In the genomic region with DNA sequence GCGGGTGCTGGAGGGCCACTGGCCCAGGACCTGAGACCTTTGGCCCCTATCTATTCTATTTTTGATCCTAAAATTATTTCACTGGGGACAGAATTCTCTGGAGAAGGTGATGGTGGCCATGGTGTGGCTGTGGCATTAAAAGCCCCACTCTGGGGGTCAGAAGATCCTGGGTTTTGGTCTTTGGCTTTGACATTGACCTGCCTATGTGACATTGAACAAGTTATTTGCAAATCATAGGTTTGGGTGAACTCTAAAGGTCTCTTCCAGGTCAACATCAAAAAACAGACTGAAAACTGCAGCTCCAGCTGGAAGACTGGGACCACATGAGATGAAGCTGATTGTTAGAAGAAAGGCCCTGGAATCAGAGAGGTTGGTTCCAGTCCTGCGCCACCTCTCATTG, we compare ENCODE assay signal across 30 cellular contexts. TPM values are rescaled to one million over a fixed set of nuclear protein-coding genes. Genes with fewer than 3 reads are reported as not detected.
"Had no signal": no experiment of that assay in that cellular context is flagged by ENCODE, and none has a peak within 500 bp of the region (broad histone marks: within the 10 kb centered on the region; RNA-seq: fewer than 3 reads in every experiment).

No MANE protein-coding gene starts in this region.

- H3K4me2 ChIP-seq: KMS-11, PC-9 had no signal

- H3K9me3 ChIP-seq: ascending aorta, SJCRH30 had no signal

- H3K27ac Mint-ChIP-seq: activated CD4-positive, alpha-beta T cell treated with anti-CD3 and anti-CD28 coated beads, Interleukin-2, amount 10 ng/mL, durations not matched to agents 7 days and 5 days; activated CD8-positive, alpha-beta T cell treated with anti-CD3 and anti-CD28 coated beads, Interleukin-2, amount 10 ng/mL, durations not matched to agents 7 days and 5 days; activated naive CD4-positive, alpha-beta T cell treated with anti-CD3 and anti-CD28 coated beads, Interleukin-2, amount 50 U/mL, for 24 hours; activated naive CD8-positive, alpha-beta T cell treated with anti-CD3 and anti-CD28 coated beads, Interleukin-2, amount 10 ng/mL, durations not matched to agents 7 days and 5 days; activated T-cell treated with anti-CD3 and anti-CD28 coated beads, Interleukin-2, amount 50 U/mL, for 24 hours; activated T-helper 2 cell treated with anti-CD3 and anti-CD28 coated beads, Interferon-gamma antibody, Interleukin-2, Interleukin-4, amounts not matched to agents 10 μg/mL and 5 μg/mL and 100 μg/mL, durations not matched to agents 14 hours and 24 hours and 36 hours had no signal

- H3K27me3 ChIP-seq: SJCRH30 had no signal

- H3K27ac ChIP-seq: ascending aorta, cardiac muscle cell, KMS-11, PC-9, SJCRH30, SK-N-MC had no signal

- ATAC-seq: activated CD8-positive, alpha-beta T cell treated with anti-CD3 and anti-CD28 coated beads, Interleukin-2, amount 10 ng/mL, durations not matched to agents 7 days and 5 days had no signal

- FAIRE-seq: RCC 7860 had no signal

- H3K4me3 ChIP-seq: ascending aorta, cardiac muscle cell, PC-9, SJCRH30, SK-N-MC had no signal

- H3K4me3 Mint-ChIP-seq: activated CD4-positive, alpha-beta T cell treated with anti-CD3 and anti-CD28 coated beads, Interleukin-2, amount 10 ng/mL, durations not matched to agents 7 days and 5 days; activated CD8-positive, alpha-beta T cell treated with anti-CD3 and anti-CD28 coated beads, Interleukin-2, amount 10 ng/mL, durations not matched to agents 7 days and 5 days; activated naive CD4-positive, alpha-beta T cell treated with anti-CD3 and anti-CD28 coated beads, Interleukin-2, amount 50 U/mL, for 24 hours; activated naive CD8-positive, alpha-beta T cell treated with anti-CD3 and anti-CD28 coated beads, Interleukin-2, amount 10 ng/mL, durations not matched to agents 7 days and 5 days; activated T-cell treated with anti-CD3 and anti-CD28 coated beads, Interleukin-2, amount 50 U/mL, for 24 hours had no signal

- H3K9me3 Mint-ChIP-seq: activated CD4-positive, alpha-beta T cell treated with anti-CD3 and anti-CD28 coated beads, Interleukin-2, amount 10 ng/mL, durations not matched to agents 7 days and 5 days; activated naive CD4-positive, alpha-beta T cell treated with anti-CD3 and anti-CD28 coated beads, Interleukin-2, amount 50 U/mL, for 24 hours; activated naive CD8-positive, alpha-beta T cell treated with anti-CD3 and anti-CD28 coated beads, Interleukin-2, amount 10 ng/mL, durations not matched to agents 7 days and 5 days; activated T-cell treated with anti-CD3 and anti-CD28 coated beads, Interleukin-2, amount 50 U/mL, for 24 hours; activated T-helper 2 cell treated with anti-CD3 and anti-CD28 coated beads, Interferon-gamma antibody, Interleukin-2, Interleukin-4, amounts not matched to agents 10 μg/mL and 5 μg/mL and 100 μg/mL, durations not matched to agents 14 hours and 24 hours and 36 hours had no signal

- H2AFZ ChIP-seq: PC-9 had no signal

- H3K9ac ChIP-seq: KMS-11 had no signal

- DNase-seq: activated CD4-positive, alpha-beta T cell treated with anti-CD3 and anti-CD28 coated beads, Interleukin-2, amount 10 ng/mL, durations not matched to agents 7 days and 5 days; activated CD4-positive, alpha-beta T cell treated with anti-CD3 and anti-CD28 coated beads, Interleukin-2, amount 50 U/mL, for 48 hours; activated CD8-positive, alpha-beta T cell treated with anti-CD3 and anti-CD28 coated beads, Interleukin-2, amount 10 ng/mL, durations not matched to agents 7 days and 5 days; activated gamma-delta T cell; activated naive CD4-positive, alpha-beta T cell treated with Interleukin-2 at 50 U/mL for 16 hours; activated naive CD8-positive, alpha-beta T cell treated with anti-CD3 and anti-CD28 coated beads, Interleukin-2, amount 10 ng/mL, durations not matched to agents 7 days and 5 days; activated T-cell treated with anti-CD3 and anti-CD28 coated beads, Interleukin-2, amount 50 U/mL, for 24 hours; amygdala; MM.1S; MV-4-11; NCI-H1092; NCI-H1436 treated with DMSO at 0.1 percent for 48 hours; NCI-H1694 treated with DMSO at 0.1 percent for 48 hours; NCI-H510A; NCI-H526; NCI-H748 treated with DMSO at 0.1 percent for 48 hours; NK-92 treated with Interleukin-12 subunit alpha and Interleukin-12 subunit beta, amount 100 ng/mL, for 24 hours; PC-9; Right ventricle myocardium superior; SJCRH30; T1000 had no signal

- H3K36me3 ChIP-seq: ascending aorta, cardiac muscle cell, SJCRH30 had no signal

RNA-seq across cellular contexts. Expression of gene CDH1, which starts 2.3 kb away (rescaled TPM):
- total RNA-seq: activated CD8-positive, alpha-beta T cell treated with anti-CD3 and anti-CD28 coated beads, Interleukin-2, amount 10 ng/mL, durations not matched to agents 7 days and 5 days; ascending aorta; LHCN-M2; OCI-LY7; Right ventricle myocardium superior; SJCRH30 had no signal
